In genomic region chr17:44369414-44370023, GRCh38 we compare ENCODE assay signal across 1 cellular context.
TF ChIP-seq lines count a peak whose summit lies in the region.

No MANE protein-coding gene starts in this region.

TF ChIP-seq in K562, 482 proteins besides CTCF, POLR2A, EP300 and RAD21:
- 0 out of 2 replicates have a peak, but pooled peaks have one; percentile 24 for TF ChIP-seq SUPT5H (IDR thresholded peaks at IDR 0.05)
- peak; percentile 42; the same call in 1 of the 2 replicates for TF ChIP-seq PKNOX1 (IDR thresholded peaks at IDR 0.05)
- peak; percentile 39 for TF ChIP-seq NFYB (IDR thresholded peaks at IDR 0.05; ENCODE audit: extremely low read depth, insufficient read length)
- TF ChIP-seq MEIS2 (IDR thresholded peaks at IDR 0.05; ENCODE audit: partially characterized antibody) = peak; percentile 48
TF ChIP-seq in K562: peak in this region for 4; not testable (repeated sequence) for 478.
